Comparison of ENCODE assay signal across 19 cellular contexts in genomic region chr9:99419099-99419498, GRCh38.
DNase-seq lines count a peak whose midpoint lies in the region; ATAC-seq and TF ChIP-seq lines count a peak whose summit lies in the region.
"Had no signal": no experiment of that assay in that cellular context is flagged by ENCODE, and none has a peak within 500 bp of the region (broad histone marks: within the 10 kb centered on the region; RNA-seq: fewer than 3 reads in every experiment).

No MANE protein-coding gene starts in this region.

- H3K79me2 ChIP-seq in HCT116 (ENCODE audit: insufficient read depth, low read length) = no peaks in the 10 kb centered on the region

- no peaks in the 10 kb centered on the region for H4K20me1 ChIP-seq in HCT116 (ENCODE audit: insufficient read depth)

- TF ChIP-seq RAD21 in HCT116 (IDR thresholded peaks at IDR 0.05; ENCODE audit: low read depth) = no peak

- TF ChIP-seq CTCF in AG04450 (IDR thresholded peaks at IDR 0.05; ENCODE audit: low read depth, low read length) (no peak), HCT116 (IDR thresholded peaks at IDR 0.05 in 2 of 3, conservative IDR thresholded peaks at IDR 0.05 in 1 of 3; ENCODE audit: borderline replicate concordance in 1 of 3, insufficient read depth in 1 of 3, low read depth in 2 of 3, low read length in 2 of 3) (no peak)

- DNase-seq in AG04450 (ENCODE audit: low read depth, low spot score) (peak; percentile 34), HCT116 (ENCODE audit: low read depth, low spot score) (no peak), RKO (ENCODE audit: low spot score) (peak; percentile 23), fibroblast of peridontal ligament (ENCODE audit: extremely low read depth) (peak; percentile 82), Right ventricle myocardium inferior (ENCODE audit: missing footprints) (no peak), NCI-H146 treated with DMSO at 0.1 percent for 48 hours (lab: John Stamatoyannopoulos, UW; ENCODE audit: unreplicated experiment) (no peak), NCI-H2081 treated with DMSO at 0.1 percent for 48 hours (lab: John Stamatoyannopoulos, UW) (no peak)
- DNase-seq: activated CD4-positive, CD25-positive, alpha-beta regulatory T cell treated with anti-CD3 and anti-CD28 coated beads, Interleukin-2, amount 50 U/mL, for 72 hours; activated CD8-positive, alpha-beta memory T cell treated with anti-CD3 and anti-CD28 coated beads, Interleukin-2, amount 10 ng/mL, durations not matched to agents 7 days and 5 days; activated effector memory CD4-positive, alpha-beta T cell treated with Interleukin-2 at 50 U/mL for 16 hours; amygdala; cerebellar nuclear complex; left colon; MG63; NK-92 treated with Interleukin-12 subunit alpha and Interleukin-12 subunit beta, amount 100 ng/mL, for 24 hours; retina; stimulated activated naive CD8-positive, alpha-beta T cell treated with anti-CD3 and anti-CD28 coated beads, Interleukin-15, Interleukin-2, amounts not matched to agents 100 U/mL and 50 U/mL, for 24 hours; T-helper 9 cell had no signal

- RAD21 ChIA-PET in HCT116 (lab: Charles Lee; ENCODE audit: low non-redundant PET in 1 of 2, low total read pairs in 2 of 2, uncharacterized antibody in 2 of 2, unreplicated experiment in 2 of 2) = no interaction called here

- H2AFZ ChIP-seq in HCT116 (ENCODE audit: low read depth, low read length, poor library complexity, severe bottlenecking) = no peak overlapping the region

- BruUV-seq in HCT116 (replicated peaks; lab: Mats Ljungman, UMichigan) = no TSS peak

- H3K9ac ChIP-seq in HCT116 (ENCODE audit: low read length) = no peak overlapping the region

- no peak overlapping the region for H3K4me3 ChIP-seq in AG04450 (ENCODE audit: low read depth, low read length)
- no peak overlapping the region for H3K4me3 ChIP-seq in HCT116 (replicated peaks in 1 of 2; ENCODE audit: low read depth in 1 of 2, low read length in 2 of 2)
- H3K4me3 ChIP-seq: MG63 had no signal

- no peak for ATAC-seq in HCT116
- ATAC-seq in Right ventricle myocardium inferior = no peak
- ATAC-seq in HG02610 (IDR thresholded peaks at IDR 0.05; ENCODE audit: unreplicated experiment) = no peak
- ATAC-seq: activated CD8-positive, alpha-beta memory T cell treated with anti-CD3 and anti-CD28 coated beads, Interleukin-2, amount 10 ng/mL, durations not matched to agents 7 days and 5 days; left colon; stimulated activated naive CD8-positive, alpha-beta T cell treated with anti-CD3 and anti-CD28 coated beads, Interleukin-15, Interleukin-2, amounts not matched to agents 100 U/mL and 50 U/mL, for 24 hours had no signal

- H3K27ac ChIP-seq in AG04450 (ENCODE audit: low read depth, low read length) (no peak overlapping the region), HCT116 (ENCODE audit: low read depth, low read length) (no peak overlapping the region)

- intact Hi-C loops in HCT116 (cut with micrococcal nuclease) = no loop called here
- intact Hi-C loops in Right ventricle myocardium inferior (cut with DNase I) = no loop called here

- no peaks in the 10 kb centered on the region for H3K36me3 ChIP-seq in HCT116 (ENCODE audit: control insufficient read depth in 1 of 2, insufficient read depth in 2 of 2, low read length in 2 of 2)
- H3K36me3 ChIP-seq: MG63 had no signal

- H3K4me1 ChIP-seq in HCT116 (ENCODE audit: control insufficient read depth in 1 of 2, insufficient read depth in 2 of 2, low read length in 2 of 2) = no peaks in the 10 kb centered on the region

- no peaks in the 10 kb centered on the region for H3K9me2 ChIP-seq in HCT116 (ENCODE audit: insufficient read depth)

- POLR2A ChIA-PET in AG04450 (lab: Yijun Ruan, JAX) = no interaction called here
- POLR2A ChIA-PET in HCT116 (lab: Charles Lee) = no interaction called here

- TF ChIP-seq POLR2A in HCT116 (IDR thresholded peaks at IDR 0.05; ENCODE audit: borderline replicate concordance, extremely low read depth, insufficient read depth, insufficient read length) = no peak

- CTCF ChIA-PET in AG04450 (lab: Charles Lee) = interaction anchor here (0.9 to 1.0 kb wide), 2 partner anchors 234 to 256 kb away, joined by 3 read pairs; no protein-coding TSS in a partner anchor
- CTCF ChIA-PET in HCT116 (lab: Charles Lee) = no interaction called here

- H3K9me3 ChIP-seq in AG04450 (ENCODE audit: control insufficient read depth, insufficient read depth, low read length) (no peaks in the 10 kb centered on the region), HCT116 (ENCODE audit: control insufficient read depth in 1 of 2, insufficient read depth in 1 of 2, low read depth in 1 of 2, low read length in 2 of 2) (no peaks in the 10 kb centered on the region)
- H3K9me3 ChIP-seq: MG63 had no signal

- no peaks in the 10 kb centered on the region for H3K27me3 ChIP-seq in AG04450 (ENCODE audit: control insufficient read depth, insufficient read depth, low read length)
- H3K27me3 ChIP-seq in HCT116 (ENCODE audit: insufficient read depth, low read length) = no peaks in the 10 kb centered on the region
- H3K27me3 ChIP-seq: MG63 had no signal

- H3K4me2 ChIP-seq in HCT116 (ENCODE audit: low read length) = no peak overlapping the region

TF ChIP-seq in HCT116, 20 proteins besides CTCF, POLR2A, EP300 and RAD21:
- TF ChIP-seq MAX (IDR thresholded peaks at IDR 0.05) (no peak), CEBPB (IDR thresholded peaks at IDR 0.05; ENCODE audit: low read depth) (0 out of 2 replicates have a peak, but pooled peaks have one; percentile 18)

Comparison
In these comparisons a context has a peak if more than half of its experiments do, and no peak if none do; other contexts are left out.
1. DNase-seq: peak in AG04450 (single experiment), RKO (single experiment) and fibroblast of peridontal ligament (single experiment); none in HCT116 (single experiment), Right ventricle myocardium inferior (single experiment), NCI-H146 treated with DMSO at 0.1 percent for 48 hours (single experiment) and NCI-H2081 treated with DMSO at 0.1 percent for 48 hours (single experiment).